Comparison of ENCODE assay signal across 26 cellular contexts in the genomic region with DNA sequence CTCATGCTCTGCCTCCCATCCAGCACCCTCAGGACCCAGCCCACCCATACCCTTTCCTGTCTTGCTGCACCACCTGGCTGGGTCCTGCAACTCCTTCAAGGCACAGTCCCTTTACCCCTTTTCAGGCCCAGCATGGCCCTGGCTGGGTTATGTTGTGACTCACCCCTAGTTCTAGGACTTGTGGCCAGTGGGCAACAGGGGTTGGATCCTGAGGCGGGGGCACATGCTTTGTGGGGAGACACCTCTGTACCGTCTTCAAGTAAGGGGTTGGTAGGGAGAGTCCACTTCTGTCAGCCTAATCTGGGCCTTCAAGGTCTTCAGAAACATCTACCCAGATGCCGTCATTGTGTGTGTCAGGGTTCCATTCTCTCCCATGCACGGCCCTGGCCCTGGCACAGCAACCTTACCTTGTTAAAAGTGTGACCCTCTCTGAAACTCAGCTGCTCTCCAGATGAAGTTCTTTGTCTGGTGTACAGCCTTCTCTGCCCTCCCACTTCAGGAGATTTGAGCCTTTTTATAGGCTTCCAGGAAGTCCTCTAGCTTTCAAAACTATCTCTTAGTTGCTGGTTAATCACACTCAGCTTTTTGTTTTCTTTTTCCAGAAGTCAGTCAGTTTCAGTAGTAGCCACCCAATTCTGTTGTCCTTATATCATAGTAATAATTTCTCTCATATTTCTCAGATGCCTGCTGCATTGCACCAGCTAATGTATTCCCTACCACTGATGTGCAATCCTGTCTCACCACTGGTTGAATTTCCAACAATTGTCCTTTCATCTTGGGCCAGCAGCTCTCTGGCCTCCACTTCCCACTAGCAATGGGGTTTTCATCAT.
"Had no signal": no experiment of that assay in that cellular context is flagged by ENCODE, and none has a peak within 500 bp of the region (broad histone marks: within the 10 kb centered on the region; RNA-seq: fewer than 3 reads in every experiment).

No MANE protein-coding gene starts in this region.

- H3K27me3 ChIP-seq: brain microvascular endothelial cell, pancreas, suprapubic skin, tibial artery, upper lobe of right lung had no signal

- H3K36me3 Mint-ChIP-seq: stimulated activated effector memory CD8-positive, alpha-beta T cell treated with anti-CD3 and anti-CD28 coated beads, Interleukin-12 subunit alpha, Interleukin-12 subunit beta, amount 100 ng/mL, for 72 hours had no signal

- H3K27ac ChIP-seq: brain microvascular endothelial cell, pancreas, prostate gland, suprapubic skin, tibial artery, upper lobe of right lung, VCaP had no signal

- H3K4me1 ChIP-seq: pancreas, prostate gland, suprapubic skin, upper lobe of right lung had no signal

- H3K27ac Mint-ChIP-seq: activated naive CD4-positive, alpha-beta T cell treated with anti-CD3 and anti-CD28 coated beads for 36 hours; effector memory CD8-positive, alpha-beta T cell; nephron; stimulated activated effector memory CD8-positive, alpha-beta T cell treated with anti-CD3 and anti-CD28 coated beads, Interleukin-12 subunit alpha, Interleukin-12 subunit beta, amount 100 ng/mL, for 72 hours had no signal

- H3K4me1 Mint-ChIP-seq: nephron had no signal

- H3K9me3 Mint-ChIP-seq: activated naive CD4-positive, alpha-beta T cell treated with anti-CD3 and anti-CD28 coated beads for 36 hours; effector memory CD8-positive, alpha-beta T cell; stimulated activated effector memory CD8-positive, alpha-beta T cell treated with anti-CD3 and anti-CD28 coated beads, Interleukin-12 subunit alpha, Interleukin-12 subunit beta, amount 100 ng/mL, for 72 hours; stimulated activated naive CD8-positive, alpha-beta T cell treated with anti-CD3 and anti-CD28 coated beads, Interleukin-15, amount 100 ng/mL, for 72 hours had no signal

- H3K27me3 Mint-ChIP-seq: stimulated activated naive CD8-positive, alpha-beta T cell treated with anti-CD3 and anti-CD28 coated beads, Interleukin-15, amount 100 ng/mL, for 72 hours had no signal

- H3K36me3 ChIP-seq: brain microvascular endothelial cell, pancreas, prostate gland, suprapubic skin, tibial artery, upper lobe of right lung had no signal

- H3K4me3 Mint-ChIP-seq: activated naive CD4-positive, alpha-beta T cell treated with anti-CD3 and anti-CD28 coated beads for 36 hours; effector memory CD8-positive, alpha-beta T cell; nephron; stimulated activated effector memory CD8-positive, alpha-beta T cell treated with anti-CD3 and anti-CD28 coated beads, Interleukin-12 subunit alpha, Interleukin-12 subunit beta, amount 100 ng/mL, for 72 hours; stimulated activated naive CD8-positive, alpha-beta T cell treated with anti-CD3 and anti-CD28 coated beads, Interleukin-15, amount 100 ng/mL, for 72 hours had no signal

- DNase-seq: activated CD4-positive, alpha-beta T cell treated with anti-CD3 and anti-CD28 coated beads for 4 hours; activated CD8-positive, alpha-beta memory T cell treated with anti-CD3 and anti-CD28 coated beads for 24 hours; activated effector memory CD4-positive, alpha-beta T cell treated with Interleukin-2 at 50 U/mL for 16 hours; activated naive CD4-positive, alpha-beta T cell treated with anti-CD3 and anti-CD28 coated beads for 36 hours; amniotic stem cell; brain microvascular endothelial cell; cortex of kidney; effector memory CD8-positive, alpha-beta T cell; erythroblast; foreskin fibroblast; hippocampal formation; left cardiac atrium; left ventricle myocardium superior; mucosa of descending colon; pancreas; retina; small intestine; stimulated activated CD4-positive, alpha-beta T cell treated with anti-CD3 and anti-CD28 coated beads, Interleukin-4, amount 100 ng/mL, for 24 hours; stimulated activated naive CD8-positive, alpha-beta T cell treated with anti-CD3 and anti-CD28 coated beads, Interleukin-15, amount 100 ng/mL, for 72 hours; tibial artery; upper lobe of right lung had no signal

- H3K4me3 ChIP-seq: mucosa of descending colon, pancreas, prostate gland, suprapubic skin, tibial artery, upper lobe of right lung had no signal

- H3K9me3 ChIP-seq: mucosa of descending colon, pancreas, prostate gland, suprapubic skin, tibial artery, upper lobe of right lung had no signal

- ATAC-seq: effector memory CD8-positive, alpha-beta T cell; left cardiac atrium; left ventricle myocardium superior; mucosa of descending colon; pancreas; stimulated activated effector memory CD8-positive, alpha-beta T cell treated with anti-CD3 and anti-CD28 coated beads, Interleukin-12 subunit alpha, Interleukin-12 subunit beta, amount 100 ng/mL, for 72 hours; upper lobe of right lung had no signal
